21 cellular contexts compared by ENCODE assay signal in genomic region chr4:64503945-64504675, GRCh38.
"Had no signal": no experiment of that assay in that cellular context is flagged by ENCODE, and none has a peak within 500 bp of the region (broad histone marks: within the 10 kb centered on the region; RNA-seq: fewer than 3 reads in every experiment).

No MANE protein-coding gene starts in this region.

- H3K9me3 ChIP-seq: esophagus squamous epithelium, left lung, mucosa of descending colon, neutrophil, pancreas, sigmoid colon, thoracic aorta, tibial nerve, upper lobe of left lung had no signal

- H3K36me3 ChIP-seq: esophagus squamous epithelium, left lung, neutrophil, pancreas, sigmoid colon, spleen, thoracic aorta, tibial nerve, upper lobe of left lung had no signal

- H3K27me3 ChIP-seq: esophagus squamous epithelium, left lung, neutrophil, pancreas, sigmoid colon, spleen, tibial nerve, upper lobe of left lung had no signal

- H3K4me1 ChIP-seq: esophagus squamous epithelium, left lung, pancreas, sigmoid colon, spleen, tibial nerve, upper lobe of left lung had no signal

- ATAC-seq: effector memory CD8-positive, alpha-beta T cell; left lung; mucosa of descending colon; natural killer cell treated with Interleukin-12 subunit alpha and Interleukin-12 subunit beta and Interleukin-15 and Interleukin-18, amount 100 ng/mL, for 72 hours; pancreas; stimulated activated naive B cell treated with anti-CD40 and anti-IgM and Interleukin-4, amounts not matched to agents 10 μg/mL and 1 μg/mL and 100 μg/mL, for 72 hours had no signal

- H3K27ac ChIP-seq: esophagus squamous epithelium, left lung, neutrophil, pancreas, sigmoid colon, spleen, thoracic aorta, tibial nerve, upper lobe of left lung had no signal

- DNase-seq: cerebellar nuclear complex; cortex of kidney; effector memory CD8-positive, alpha-beta T cell; erythroblast; esophagus squamous epithelium; foreskin melanocyte; kidney; left lung; mucosa of descending colon; naive B cell; pancreas; retina; sigmoid colon; spleen; stimulated activated naive B cell treated with anti-CD40 and anti-IgM and Interleukin-4, amounts not matched to agents 10 μg/mL and 1 μg/mL and 100 μg/mL, for 72 hours; upper lobe of left lung had no signal

- H3K4me3 ChIP-seq: esophagus squamous epithelium, left lung, lung, mucosa of descending colon, pancreas, sigmoid colon, spleen, thoracic aorta, tibial nerve, upper lobe of left lung had no signal
